ENCODE assay signal across 1 cellular context in the genomic region with DNA sequence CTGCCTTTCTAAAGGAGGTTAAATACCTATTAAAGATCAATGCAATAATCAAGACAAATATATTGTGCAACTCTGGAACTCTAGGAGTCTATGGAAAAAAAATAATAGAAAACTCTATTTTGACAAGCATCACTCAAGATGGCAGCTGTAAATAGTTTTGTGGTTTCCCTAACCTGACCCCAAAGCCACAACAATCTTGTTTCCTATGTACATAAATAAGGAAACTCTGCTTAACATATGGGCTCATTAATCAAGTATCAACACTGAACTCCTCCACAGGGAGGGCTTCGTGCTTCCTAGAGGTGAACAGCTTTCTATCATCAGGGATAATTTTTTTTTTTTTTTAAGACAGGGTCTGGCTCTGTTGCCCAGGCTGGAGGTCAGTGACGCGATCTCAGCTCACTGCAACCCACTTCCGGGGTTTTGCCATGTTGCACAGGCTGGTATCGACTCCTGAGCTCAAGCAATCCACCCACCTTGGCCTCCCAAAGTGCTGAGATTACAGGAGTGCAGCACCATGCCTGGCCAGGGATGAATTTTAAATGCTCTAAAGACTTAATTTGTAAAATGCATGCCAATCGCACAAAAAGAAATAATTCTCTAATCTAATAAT.
A peak's percentile ranks its signal among the peaks of the same experiment; 100 is the strongest.
TF ChIP-seq lines count a peak whose summit lies in the region.

No MANE protein-coding gene starts in this region.

TF ChIP-seq in K562, 482 proteins besides CTCF, POLR2A, EP300 and RAD21:
- peak; percentile 27 for TF ChIP-seq MEIS2 (IDR thresholded peaks at IDR 0.05; ENCODE audit: partially characterized antibody)
- no peak for TF ChIP-seq GABPA (tag; conservative IDR thresholded peaks at IDR 0.05; ENCODE audit: low read depth)
- no peak for TF ChIP-seq CEBPG (CRISPR knock-in tag; IDR thresholded peaks at IDR 0.05)
- TF ChIP-seq CEBPG (tag; conservative IDR thresholded peaks at IDR 0.05 in 1 of 2, IDR thresholded peaks at IDR 0.05 in 1 of 2), result 0 out of 4 replicates have a peak, but pooled peaks of 1 of the 2 experiments have one; percentile 38
- peak; percentile 43; the same call in 1 of the 2 replicates for TF ChIP-seq CEBPB (tag; IDR thresholded peaks at IDR 0.05)
- TF ChIP-seq TRIM28 (IDR thresholded peaks at IDR 0.05), result no peak
